ENCODE assay signal across 1 cellular context in genomic region chr19:19181614-19182013, GRCh38.
TF ChIP-seq lines count a peak whose summit lies in the region.

No MANE protein-coding gene starts in this region.

TF ChIP-seq in GM23338, 12 proteins besides CTCF, POLR2A, EP300 and RAD21:
- no peak for TF ChIP-seq ETS1 (IDR thresholded peaks at IDR 0.05)
- no peak for TF ChIP-seq ZNF114 (CRISPR knock-in tag; IDR thresholded peaks at IDR 0.05)
- TF ChIP-seq ZNF331 (CRISPR knock-in tag; IDR thresholded peaks at IDR 0.05; ENCODE audit: low read depth) = no peak
- TF ChIP-seq JUNB (IDR thresholded peaks at IDR 0.05; ENCODE audit: unreplicated experiment) = no peak
- TF ChIP-seq CREB1 (CRISPR knock-in tag; IDR thresholded peaks at IDR 0.05; ENCODE audit: low read depth) = no peak
- no peak for TF ChIP-seq POLR2AphosphoS5 (IDR thresholded peaks at IDR 0.05; ENCODE audit: low read depth)
